12 cellular contexts compared by ENCODE assay signal in genomic region chr10:46573884-46574283, GRCh38. TPM values are rescaled to one million over a fixed set of nuclear protein-coding genes. Genes with fewer than 3 reads are reported as not detected.
"Had no signal": no experiment of that assay in that cellular context is flagged by ENCODE, and none has a peak within 500 bp of the region (broad histone marks: within the 10 kb centered on the region; RNA-seq: fewer than 3 reads in every experiment).

No MANE protein-coding gene starts in this region.

RNA-seq across cellular contexts. Expression of gene GPRIN2, which starts 17.4 kb away (rescaled TPM):
- total RNA-seq: activated CD4-positive, alpha-beta memory T cell treated with anti-CD3 and anti-CD28 coated beads for 36 hours; activated CD4-positive, alpha-beta T cell treated with anti-CD3 and anti-CD28 coated beads for 36 hours; activated CD8-positive, alpha-beta memory T cell treated with anti-CD3 and anti-CD28 coated beads for 36 hours; activated CD8-positive, alpha-beta T cell treated with anti-CD3 and anti-CD28 coated beads for 36 hours; activated naive CD4-positive, alpha-beta T cell treated with anti-CD3 and anti-CD28 coated beads for 36 hours; activated naive CD4-positive, alpha-beta T cell treated with anti-CD3 and anti-CD28 coated beads, Interleukin-2, amount 50 U/mL, for 72 hours; activated naive CD8-positive, alpha-beta T cell treated with anti-CD3 and anti-CD28 coated beads for 36 hours; activated T-cell treated with anti-CD3 and anti-CD28 coated beads, Interleukin-2, amount 50 U/mL, for 4 hours; activated T-cell treated with anti-CD3 and anti-CD28 coated beads, Interleukin-2, amount 50 U/mL, for 72 hours; activated T-helper 1 cell treated with anti-CD3 and anti-CD28 coated beads, Interleukin-12 subunit alpha, Interleukin-12 subunit beta, Interleukin-2, Interleukin-4 antibody, amounts not matched to agents 30 ng/mL and 10 ng/mL and 1 ng/mL, durations not matched to agents 14 hours and 24 hours and 36 hours; activated T-helper 17 cell treated with anti-CD3 and anti-CD28 coated beads, Interleukin-2, amount 50 U/mL, for 72 hours; cardiac septum had no signal
